In the genomic region with DNA sequence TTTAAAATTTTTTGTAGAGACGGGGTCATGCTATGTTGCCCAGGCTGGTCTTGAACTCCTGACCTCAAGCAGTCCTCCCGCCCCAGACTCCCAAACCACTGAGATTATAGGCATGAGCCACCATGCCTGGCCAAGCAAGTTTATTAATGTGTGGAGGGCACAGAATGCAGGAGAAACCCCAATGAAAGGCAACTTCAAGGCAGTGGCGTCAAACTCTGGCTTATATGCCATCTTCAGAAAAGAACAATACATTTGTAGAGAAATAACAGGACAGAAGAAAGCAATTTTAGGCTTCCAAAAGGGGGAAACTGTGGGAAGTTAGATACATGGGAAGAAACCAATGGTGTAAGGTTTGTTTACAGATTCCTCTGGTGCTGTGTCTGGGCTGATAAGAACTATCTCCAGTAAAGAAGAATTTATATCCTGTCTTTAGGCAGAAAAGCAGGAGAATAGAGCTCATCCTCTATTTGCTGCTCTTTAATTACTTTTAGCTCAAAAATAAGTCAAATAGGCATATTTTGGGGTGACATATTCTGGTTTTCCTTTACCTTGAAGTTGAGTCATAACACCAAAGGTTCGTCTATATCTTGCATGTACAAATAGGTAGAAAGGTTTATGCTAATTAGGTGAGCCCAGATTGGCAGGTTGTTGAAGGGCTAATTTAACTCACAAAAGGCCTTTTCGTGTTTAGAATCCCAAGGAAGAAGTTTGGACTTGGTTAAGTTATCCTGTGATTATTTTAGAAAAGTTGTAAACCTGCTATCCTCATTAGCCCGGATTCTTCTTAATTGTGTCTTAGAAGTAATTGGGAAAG, we compare ENCODE assay signal across 1 cellular context.
A peak's percentile ranks its signal among the peaks of the same experiment; 100 is the strongest.
TF ChIP-seq lines count a peak whose summit lies in the region.

No MANE protein-coding gene starts in this region.

TF ChIP-seq in K562, 482 proteins besides CTCF, POLR2A, EP300 and RAD21 (continued from another document and continues in another):
- TF ChIP-seq, protein P1, sequence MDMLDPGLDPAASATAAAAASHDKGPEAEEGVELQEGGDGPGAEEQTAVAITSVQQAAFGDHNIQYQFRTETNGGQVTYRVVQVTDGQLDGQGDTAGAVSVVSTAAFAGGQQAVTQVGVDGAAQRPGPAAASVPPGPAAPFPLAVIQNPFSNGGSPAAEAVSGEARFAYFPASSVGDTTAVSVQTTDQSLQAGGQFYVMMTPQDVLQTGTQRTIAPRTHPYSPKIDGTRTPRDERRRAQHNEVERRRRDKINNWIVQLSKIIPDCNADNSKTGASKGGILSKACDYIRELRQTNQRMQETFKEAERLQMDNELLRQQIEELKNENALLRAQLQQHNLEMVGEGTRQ (CRISPR knock-in tag; IDR thresholded peaks at IDR 0.05) = no peak
- 0 out of 4 replicates have a peak, but pooled peaks of 1 of the 2 experiments have one; percentile 48 for TF ChIP-seq ARNT (IDR thresholded peaks at IDR 0.05)
- 0 out of 2 replicates have a peak, but pooled peaks have one; percentile 72 for TF ChIP-seq BRD4 (IDR thresholded peaks at IDR 0.05)
- TF ChIP-seq KDM1A (IDR thresholded peaks at IDR 0.05) = peak; percentile 81 to 84
- no peak for TF ChIP-seq PHF20 (IDR thresholded peaks at IDR 0.05; ENCODE audit: partially characterized antibody)
- peak; percentile 74 for TF ChIP-seq CBFA2T2 (conservative IDR thresholded peaks at IDR 0.05)
- TF ChIP-seq CTBP1 (IDR thresholded peaks at IDR 0.05; ENCODE audit: borderline replicate concordance) = peak; percentile 65; the same call in 1 of the 2 replicates
- TF ChIP-seq TEAD2 (tag; IDR thresholded peaks at IDR 0.05) = peak; percentile 42; the same call in 1 of the 2 replicates
- no peak; the same call in 1 of the 2 replicates for TF ChIP-seq ZNF449 (CRISPR knock-in tag; IDR thresholded peaks at IDR 0.05)
- TF ChIP-seq NCOR1 (IDR thresholded peaks at IDR 0.05) = peak; percentile 83
- peak; percentile 70 for TF ChIP-seq RBBP5 (IDR thresholded peaks at IDR 0.05; ENCODE audit: borderline replicate concordance, insufficient read depth, low read length, poor library complexity, severe bottlenecking)
- TF ChIP-seq FOXJ3 (CRISPR knock-in tag; IDR thresholded peaks at IDR 0.05) = no peak
- TF ChIP-seq ZNF311 (CRISPR knock-in tag; IDR thresholded peaks at IDR 0.05) = peak; percentile 52; the same call in 1 of the 2 replicates
- TF ChIP-seq, protein P2, sequence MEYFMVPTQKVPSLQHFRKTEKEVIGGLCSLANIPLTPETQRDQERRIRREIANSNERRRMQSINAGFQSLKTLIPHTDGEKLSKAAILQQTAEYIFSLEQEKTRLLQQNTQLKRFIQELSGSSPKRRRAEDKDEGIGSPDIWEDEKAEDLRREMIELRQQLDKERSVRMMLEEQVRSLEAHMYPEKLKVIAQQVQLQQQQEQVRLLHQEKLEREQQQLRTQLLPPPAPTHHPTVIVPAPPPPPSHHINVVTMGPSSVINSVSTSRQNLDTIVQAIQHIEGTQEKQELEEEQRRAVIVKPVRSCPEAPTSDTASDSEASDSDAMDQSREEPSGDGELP (CRISPR knock-in tag; IDR thresholded peaks at IDR 0.05; ENCODE audit: borderline replicate concordance) = peak; percentile 19; the same call in 1 of the 2 replicates
- peak in 1 of 2 experiments; percentile 60; a peak in 1 of 4 replicates for TF ChIP-seq FOXA3 (CRISPR knock-in tag; conservative IDR thresholded peaks at IDR 0.05 in 1 of 2, IDR thresholded peaks at IDR 0.05 in 1 of 2)
- TF ChIP-seq E2F1 (CRISPR knock-in tag; IDR thresholded peaks at IDR 0.05) = no peak
- TF ChIP-seq, protein P3, sequence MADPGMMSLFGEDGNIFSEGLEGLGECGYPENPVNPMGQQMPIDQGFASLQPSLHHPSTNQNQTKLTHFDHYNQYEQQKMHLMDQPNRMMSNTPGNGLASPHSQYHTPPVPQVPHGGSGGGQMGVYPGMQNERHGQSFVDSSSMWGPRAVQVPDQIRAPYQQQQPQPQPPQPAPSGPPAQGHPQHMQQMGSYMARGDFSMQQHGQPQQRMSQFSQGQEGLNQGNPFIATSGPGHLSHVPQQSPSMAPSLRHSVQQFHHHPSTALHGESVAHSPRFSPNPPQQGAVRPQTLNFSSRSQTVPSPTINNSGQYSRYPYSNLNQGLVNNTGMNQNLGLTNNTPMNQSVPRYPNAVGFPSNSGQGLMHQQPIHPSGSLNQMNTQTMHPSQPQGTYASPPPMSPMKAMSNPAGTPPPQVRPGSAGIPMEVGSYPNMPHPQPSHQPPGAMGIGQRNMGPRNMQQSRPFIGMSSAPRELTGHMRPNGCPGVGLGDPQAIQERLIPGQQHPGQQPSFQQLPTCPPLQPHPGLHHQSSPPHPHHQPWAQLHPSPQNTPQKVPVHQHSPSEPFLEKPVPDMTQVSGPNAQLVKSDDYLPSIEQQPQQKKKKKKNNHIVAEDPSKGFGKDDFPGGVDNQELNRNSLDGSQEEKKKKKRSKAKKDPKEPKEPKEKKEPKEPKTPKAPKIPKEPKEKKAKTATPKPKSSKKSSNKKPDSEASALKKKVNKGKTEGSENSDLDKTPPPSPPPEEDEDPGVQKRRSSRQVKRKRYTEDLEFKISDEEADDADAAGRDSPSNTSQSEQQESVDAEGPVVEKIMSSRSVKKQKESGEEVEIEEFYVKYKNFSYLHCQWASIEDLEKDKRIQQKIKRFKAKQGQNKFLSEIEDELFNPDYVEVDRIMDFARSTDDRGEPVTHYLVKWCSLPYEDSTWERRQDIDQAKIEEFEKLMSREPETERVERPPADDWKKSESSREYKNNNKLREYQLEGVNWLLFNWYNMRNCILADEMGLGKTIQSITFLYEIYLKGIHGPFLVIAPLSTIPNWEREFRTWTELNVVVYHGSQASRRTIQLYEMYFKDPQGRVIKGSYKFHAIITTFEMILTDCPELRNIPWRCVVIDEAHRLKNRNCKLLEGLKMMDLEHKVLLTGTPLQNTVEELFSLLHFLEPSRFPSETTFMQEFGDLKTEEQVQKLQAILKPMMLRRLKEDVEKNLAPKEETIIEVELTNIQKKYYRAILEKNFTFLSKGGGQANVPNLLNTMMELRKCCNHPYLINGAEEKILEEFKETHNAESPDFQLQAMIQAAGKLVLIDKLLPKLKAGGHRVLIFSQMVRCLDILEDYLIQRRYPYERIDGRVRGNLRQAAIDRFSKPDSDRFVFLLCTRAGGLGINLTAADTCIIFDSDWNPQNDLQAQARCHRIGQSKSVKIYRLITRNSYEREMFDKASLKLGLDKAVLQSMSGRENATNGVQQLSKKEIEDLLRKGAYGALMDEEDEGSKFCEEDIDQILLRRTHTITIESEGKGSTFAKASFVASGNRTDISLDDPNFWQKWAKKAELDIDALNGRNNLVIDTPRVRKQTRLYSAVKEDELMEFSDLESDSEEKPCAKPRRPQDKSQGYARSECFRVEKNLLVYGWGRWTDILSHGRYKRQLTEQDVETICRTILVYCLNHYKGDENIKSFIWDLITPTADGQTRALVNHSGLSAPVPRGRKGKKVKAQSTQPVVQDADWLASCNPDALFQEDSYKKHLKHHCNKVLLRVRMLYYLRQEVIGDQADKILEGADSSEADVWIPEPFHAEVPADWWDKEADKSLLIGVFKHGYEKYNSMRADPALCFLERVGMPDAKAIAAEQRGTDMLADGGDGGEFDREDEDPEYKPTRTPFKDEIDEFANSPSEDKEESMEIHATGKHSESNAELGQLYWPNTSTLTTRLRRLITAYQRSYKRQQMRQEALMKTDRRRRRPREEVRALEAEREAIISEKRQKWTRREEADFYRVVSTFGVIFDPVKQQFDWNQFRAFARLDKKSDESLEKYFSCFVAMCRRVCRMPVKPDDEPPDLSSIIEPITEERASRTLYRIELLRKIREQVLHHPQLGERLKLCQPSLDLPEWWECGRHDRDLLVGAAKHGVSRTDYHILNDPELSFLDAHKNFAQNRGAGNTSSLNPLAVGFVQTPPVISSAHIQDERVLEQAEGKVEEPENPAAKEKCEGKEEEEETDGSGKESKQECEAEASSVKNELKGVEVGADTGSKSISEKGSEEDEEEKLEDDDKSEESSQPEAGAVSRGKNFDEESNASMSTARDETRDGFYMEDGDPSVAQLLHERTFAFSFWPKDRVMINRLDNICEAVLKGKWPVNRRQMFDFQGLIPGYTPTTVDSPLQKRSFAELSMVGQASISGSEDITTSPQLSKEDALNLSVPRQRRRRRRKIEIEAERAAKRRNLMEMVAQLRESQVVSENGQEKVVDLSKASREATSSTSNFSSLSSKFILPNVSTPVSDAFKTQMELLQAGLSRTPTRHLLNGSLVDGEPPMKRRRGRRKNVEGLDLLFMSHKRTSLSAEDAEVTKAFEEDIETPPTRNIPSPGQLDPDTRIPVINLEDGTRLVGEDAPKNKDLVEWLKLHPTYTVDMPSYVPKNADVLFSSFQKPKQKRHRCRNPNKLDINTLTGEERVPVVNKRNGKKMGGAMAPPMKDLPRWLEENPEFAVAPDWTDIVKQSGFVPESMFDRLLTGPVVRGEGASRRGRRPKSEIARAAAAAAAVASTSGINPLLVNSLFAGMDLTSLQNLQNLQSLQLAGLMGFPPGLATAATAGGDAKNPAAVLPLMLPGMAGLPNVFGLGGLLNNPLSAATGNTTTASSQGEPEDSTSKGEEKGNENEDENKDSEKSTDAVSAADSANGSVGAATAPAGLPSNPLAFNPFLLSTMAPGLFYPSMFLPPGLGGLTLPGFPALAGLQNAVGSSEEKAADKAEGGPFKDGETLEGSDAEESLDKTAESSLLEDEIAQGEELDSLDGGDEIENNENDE (IDR thresholded peaks at IDR 0.05; ENCODE audit: low read depth, low read length) = no peak
- TF ChIP-seq CXXC5 (CRISPR knock-in tag; IDR thresholded peaks at IDR 0.05) = peak; percentile 55
- TF ChIP-seq RFX5 (IDR thresholded peaks at IDR 0.05; ENCODE audit: low read depth, low read length) = no peak
- TF ChIP-seq SMAD4 (CRISPR knock-in tag; conservative IDR thresholded peaks at IDR 0.05) = peak; percentile 88
- TF ChIP-seq IFI16 (CRISPR knock-in tag; IDR thresholded peaks at IDR 0.05) = 0 out of 2 replicates have a peak, but pooled peaks have one; percentile 25
- peak; percentile 53 for TF ChIP-seq ETV1 (tag; conservative IDR thresholded peaks at IDR 0.05; ENCODE audit: low read depth)
- TF ChIP-seq GATAD2B (IDR thresholded peaks at IDR 0.05; ENCODE audit: borderline replicate concordance) = 0 out of 2 replicates have a peak, but pooled peaks have one; percentile 42
- peak; percentile 64; the same call in 1 of the 2 replicates for TF ChIP-seq ZBTB9 (CRISPR knock-in tag; IDR thresholded peaks at IDR 0.05)
- peak; percentile 49; the same call in 1 of the 2 replicates for TF ChIP-seq FOSL1 (tag; conservative IDR thresholded peaks at IDR 0.05)
- no peak for TF ChIP-seq ZNF24 (IDR thresholded peaks at IDR 0.05)
- no peak for TF ChIP-seq FOXP1 (CRISPR knock-in tag; IDR thresholded peaks at IDR 0.05)
